In the genomic region with DNA sequence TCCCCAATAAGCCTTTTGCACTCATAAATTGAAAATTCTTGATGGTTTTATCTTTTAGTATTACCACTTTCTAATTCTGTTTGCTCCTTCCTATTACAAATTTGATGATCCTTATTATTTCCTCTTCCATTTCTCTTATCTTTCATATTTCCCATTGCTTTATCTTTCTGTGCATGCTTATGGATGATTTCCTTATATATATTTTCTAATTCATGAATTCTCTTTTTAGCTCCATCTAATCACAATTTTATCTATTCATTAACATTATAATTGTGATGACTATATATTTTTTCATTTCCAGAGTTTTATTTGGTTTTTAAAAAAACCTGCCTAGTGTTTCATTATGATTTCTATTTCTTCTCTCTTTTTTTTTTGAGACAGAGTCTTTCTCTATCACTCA, we compare ENCODE assay signal across 9 cellular contexts. TPM values are rescaled to one million over a fixed set of nuclear protein-coding genes. Genes with fewer than 3 reads are reported as not detected.
"Had no signal": no experiment of that assay in that cellular context is flagged by ENCODE, and none has a peak within 500 bp of the region (broad histone marks: within the 10 kb centered on the region; RNA-seq: fewer than 3 reads in every experiment).

No MANE protein-coding gene starts in this region.

- H3K4me3 ChIP-seq: GM12878 had no signal

- FAIRE-seq: G401.6, GM12878, GM12891, GM12892, GM18507, GM19239 had no signal

- ATAC-seq: GM12878 had no signal

- DNase-seq: GDM1, GF-D8 had no signal

RNA-seq across cellular contexts. Expression of gene FOXL2NB, which starts 17.9 kb away (rescaled TPM):
- total RNA-seq: GM12878 had no signal
- polyA plus RNA-seq: GM12878 had no signal

RNA-seq across cellular contexts. Expression of gene FOXL2, which starts 18.0 kb away (rescaled TPM):
- total RNA-seq: G401, GM12878 had no signal
- polyA plus RNA-seq: GM12878 had no signal

RNA-seq across cellular contexts. Expression of gene PRR23A, which starts 41.1 kb away (rescaled TPM):
- total RNA-seq: G401, GM12878 had no signal
- polyA plus RNA-seq: GM12878 had no signal

RNA-seq across cellular contexts. Expression of gene PRR23B, which starts 55.8 kb away (rescaled TPM):
- total RNA-seq: G401, GM12878 had no signal
- polyA plus RNA-seq: GM12878 had no signal
